ENCODE assay signal across 8 cellular contexts in the genomic region with DNA sequence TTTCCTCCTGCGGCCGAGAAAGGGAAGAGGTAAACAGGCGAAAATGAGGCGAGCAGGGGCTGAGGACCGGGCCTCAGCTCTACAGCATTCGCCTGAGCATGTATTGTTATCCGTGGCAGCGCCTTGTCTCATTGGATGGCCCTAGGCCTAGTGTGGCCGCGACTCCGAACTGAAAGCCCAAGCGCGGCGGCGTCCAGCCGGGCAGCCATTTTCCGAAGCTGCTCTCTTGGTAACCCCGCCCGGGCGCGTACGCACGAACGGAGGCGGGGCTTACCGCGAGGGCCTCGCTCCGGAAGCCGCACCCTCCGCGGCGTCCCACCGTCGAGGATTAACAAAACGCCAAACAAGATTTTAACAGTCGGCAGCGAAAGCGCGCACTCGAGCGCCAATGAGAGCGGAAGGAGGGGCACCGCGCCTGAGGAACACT. TPM values are rescaled to one million over a fixed set of nuclear protein-coding genes. Genes with fewer than 3 reads are reported as not detected.
DNase-seq lines count a peak whose midpoint lies in the region; ATAC-seq, FAIRE-seq and TF ChIP-seq lines count a peak whose summit lies in the region.

No MANE protein-coding gene starts in this region.

- no peak for ATAC-seq in CD4-positive, alpha-beta T cell (ENCODE audit: poor library complexity)
- peak; percentile 86 for ATAC-seq in SK-N-SH treated with all-trans-retinoic acid at 6 μM for 48 hours
- peak; percentile 83; the same call in 2 of the 3 replicates for ATAC-seq in K562

- no peak for TF ChIP-seq RAD21 in K562 (CRISPR knock-in tag; conservative IDR thresholded peaks at IDR 0.05 in 1 of 2, IDR thresholded peaks at IDR 0.05 in 1 of 2)

- no peaks in the 10 kb centered on the region for H3K27me3 ChIP-seq in CD4-positive, alpha-beta T cell (ENCODE audit: control insufficient read depth, insufficient read depth, low read length)
- no peaks in the 10 kb centered on the region for H3K27me3 ChIP-seq in H9 (ENCODE audit: insufficient read depth, low read length)
- H3K27me3 ChIP-seq in K562 (ENCODE audit: control insufficient read depth in 2 of 2, insufficient read depth in 2 of 2, low read length in 2 of 2) = peaks cover 0 to 5% of the 10 kb centered on the region in 2 experiments; a peak in 1 of 5 replicates
- no peaks in the 10 kb centered on the region for H3K27me3 ChIP-seq in keratinocyte (ENCODE audit: control insufficient read depth, extremely low read depth, insufficient read depth, low read length)

- H3K4me1 ChIP-seq in H9 (ENCODE audit: insufficient read depth, low read length) (no peaks in the 10 kb centered on the region), K562 (replicated peaks in 1 of 2; ENCODE audit: control insufficient read depth in 2 of 2, insufficient read depth in 2 of 2, low read length in 2 of 2) (peaks cover 2 to 17% of the 10 kb centered on the region in 2 experiments; a peak in 4 of 5 replicates), keratinocyte (ENCODE audit: control insufficient read depth, extremely low read depth, insufficient read depth, low read length) (peaks cover 13% of the 10 kb centered on the region)

- no peaks in the 10 kb centered on the region for H3K9me1 ChIP-seq in K562 (ENCODE audit: control insufficient read depth, insufficient read depth, low read length)
- H3K9me1 ChIP-seq in keratinocyte (ENCODE audit: control insufficient read depth, extremely low read depth, insufficient read depth, low read length) = no peaks in the 10 kb centered on the region

- H2BK20ac ChIP-seq in H9 (ENCODE audit: low read depth, low read length, poor library complexity, severe bottlenecking) = no peak overlapping the region

- no TSS peak for BruUV-seq in K562 (replicated peaks; lab: Mats Ljungman, UMichigan)

- H3K27ac ChIP-seq in CD4-positive, alpha-beta T cell (ENCODE audit: low read depth, low read length) = peak overlapping the region; percentile 94
- peak overlapping the region; percentile 92 for H3K27ac ChIP-seq in H9 (ENCODE audit: insufficient read length, low read depth, low read length)
- H3K27ac ChIP-seq in K562 (ENCODE audit: extremely low read depth, low read depth, low read length) = peak overlapping the region; percentile 97
- peak overlapping the region; percentile 97 for H3K27ac ChIP-seq in keratinocyte (ENCODE audit: control insufficient read depth, insufficient read depth, low read length)

- CTCF ChIA-PET in CD4-positive, alpha-beta T cell (lab: Charles Lee) = no interaction called here
- CTCF ChIA-PET in K562 (lab: Yijun Ruan, JAX; ENCODE audit: low intra/inter-chr PET ratio) = no interaction called here

- no peak overlapping the region for H4K91ac ChIP-seq in H9 (ENCODE audit: insufficient read length, low read depth, low read length)

- H3K23ac ChIP-seq in H9 (ENCODE audit: insufficient read length, low read depth, low read length) = no peak overlapping the region

- H3K4me3 ChIP-seq in K562 (peak overlapping the region; percentile 89), keratinocyte (ENCODE audit: control insufficient read depth in 2 of 3, extremely low read depth in 1 of 3, insufficient read depth in 2 of 3, low read depth in 1 of 3, low read length in 3 of 3) (peak overlapping the region; percentile 58 to 94 (median 88))

- peak in 8 of 10 experiments; percentile 93 to 97 (median 94) for DNase-seq in CD4-positive, alpha-beta T cell
- DNase-seq in H9 (no peak), K562 (ENCODE audit: extremely low read depth in 1 of 4, low spot score in 3 of 4) (no peak), keratinocyte (ENCODE audit: low read depth, low spot score) (no peak), NCI-H2029 (lab: John Stamatoyannopoulos, UW) (no peak), GF-D8 (lab: John Stamatoyannopoulos, UW) (no peak)
- DNase-seq in stimulated activated CD4-positive, alpha-beta T cell treated with anti-CD3 and anti-CD28 coated beads, Interleukin-2, amount 100 ng/mL, for 24 hours = peak; percentile 94 to 95

- no peaks in the 10 kb centered on the region for H3K9me3 ChIP-seq in CD4-positive, alpha-beta T cell (ENCODE audit: control insufficient read depth, low read length)
- H3K9me3 ChIP-seq in H9 (ENCODE audit: control insufficient read depth, low read depth, low read length) (no peaks in the 10 kb centered on the region), K562 (replicated peaks; ENCODE audit: control insufficient read depth, insufficient read depth, low read depth, low read length) (no peaks in the 10 kb centered on the region), keratinocyte (ENCODE audit: control insufficient read depth, low read depth, low read length) (no peaks in the 10 kb centered on the region)

- peak overlapping the region; percentile 97 for H3K4me3 Mint-ChIP-seq in CD4-positive, alpha-beta T cell
- peak overlapping the region; percentile 85 to 88 for H3K4me3 Mint-ChIP-seq in H9

- H3K56ac ChIP-seq in H9 (ENCODE audit: insufficient read length, low read depth, low read length) = peak overlapping the region; percentile 2

- no peaks in the 10 kb centered on the region for H3K79me1 ChIP-seq in H9 (ENCODE audit: insufficient read depth, low read depth, low read length, poor library complexity, severe bottlenecking)

- peaks cover 42% of the 10 kb centered on the region for H3K4me1 Mint-ChIP-seq in CD4-positive, alpha-beta T cell (ENCODE audit: low read depth)
- peaks cover 15 to 18% of the 10 kb centered on the region in 2 experiments for H3K4me1 Mint-ChIP-seq in H9

- H2AK5ac ChIP-seq in H9 (ENCODE audit: insufficient read length, low read length) = no peak overlapping the region

- H4K8ac ChIP-seq in H9 (replicated peaks; ENCODE audit: insufficient read length, low read depth, low read length) = peak overlapping the region; percentile 6

- H3K36me3 ChIP-seq in K562 (ENCODE audit: control insufficient read depth, insufficient read depth, low read length) (peaks cover 11% of the 10 kb centered on the region; the same call in 2 of the 3 replicates), keratinocyte (ENCODE audit: control insufficient read depth in 2 of 2, extremely low read depth in 1 of 2, insufficient read depth in 2 of 2, low read length in 2 of 2) (peaks cover 0 to 6% of the 10 kb centered on the region in 2 experiments)

- H3K9ac ChIP-seq in H9 (ENCODE audit: extremely low read depth, insufficient read length, low read length) = peak overlapping the region; percentile 94
- H3K9ac ChIP-seq in K562 (ENCODE audit: insufficient read depth in 1 of 2, low read depth in 2 of 2, low read length in 2 of 2) = peak overlapping the region; percentile 97 to 99
- peak overlapping the region; percentile 100 for H3K9ac ChIP-seq in keratinocyte (ENCODE audit: control insufficient read depth, extremely low read depth, insufficient read depth, low read length)

- H2BK5ac ChIP-seq in H9 (ENCODE audit: insufficient read length, low read length) = peak overlapping the region; percentile 32

- POLR2A ChIA-PET in CD4-positive, alpha-beta T cell (lab: Charles Lee) = interaction anchor here (0.6 to 2.5 kb wide), 21 partner anchors 9 to 1359 kb away, joined by 3 to 29 read pairs (median 5); partner anchors contain the start of genes ALG6, ATG4C, DOCK7 and PGM1
- POLR2A ChIA-PET in K562 (lab: Yijun Ruan, JAX) = interaction anchor here (0.6 to 2.9 kb wide), 16 partner anchors 9 to 1387 kb away, joined by 3 to 12 read pairs (median 3); no protein-coding TSS in a partner anchor

- peak overlapping the region; percentile 53 for H4K5ac ChIP-seq in H9 (ENCODE audit: insufficient read length, low read depth, low read length)

- no peak for TF ChIP-seq EP300 in K562 (IDR thresholded peaks at IDR 0.05; ENCODE audit: low read length)

- FAIRE-seq in K562 (lab: Jason Lieb, UNC) (no peak), keratinocyte (lab: Jason Lieb, UNC) (no peak)

- no peak overlapping the region for H2BK15ac ChIP-seq in H9 (ENCODE audit: low read depth, low read length)

- TF ChIP-seq CTCF in CD4-positive, alpha-beta T cell (IDR thresholded peaks at IDR 0.05) = no peak
- TF ChIP-seq CTCF in H9 (conservative IDR thresholded peaks at IDR 0.05) = no peak
- TF ChIP-seq CTCF in K562 (IDR thresholded peaks at IDR 0.05 in 2 of 3, conservative IDR thresholded peaks at IDR 0.05 in 1 of 3; ENCODE audit: insufficient read depth in 2 of 3, low read depth in 1 of 3, low read length in 3 of 3) = no peak
- no peak for TF ChIP-seq CTCF in keratinocyte (optimal IDR thresholded peaks at IDR 0.05 in 1 of 3, IDR thresholded peaks at IDR 0.05 in 1 of 3, conservative IDR thresholded peaks at IDR 0.05 in 1 of 3; ENCODE audit: extremely low read depth in 1 of 3, insufficient read depth in 2 of 3, low read length in 3 of 3)

- H3K18ac ChIP-seq in H9 (ENCODE audit: insufficient read length, low read depth, low read length) = peak overlapping the region; percentile 92

- H3T11ph ChIP-seq in H9 (ENCODE audit: low read length) = no peak overlapping the region

- peak overlapping the region; percentile 99 for H3K27ac Mint-ChIP-seq in CD4-positive, alpha-beta T cell
- H3K27ac Mint-ChIP-seq in H9 = peak overlapping the region; percentile 94 to 100 (median 100)

- in situ Hi-C loops in K562 (cut with MboI) = no loop called here

- H2BK120ac ChIP-seq in H9 (ENCODE audit: low read depth, low read length, poor library complexity, severe bottlenecking) = no peak overlapping the region

- peak overlapping the region; percentile 70 for H3K4me2 ChIP-seq in H9 (ENCODE audit: insufficient read depth, insufficient read length, low read length)
- peak overlapping the region; percentile 92 for H3K4me2 ChIP-seq in K562 (ENCODE audit: insufficient read depth, low read length)
- H3K4me2 ChIP-seq in keratinocyte (ENCODE audit: control insufficient read depth, extremely low read depth, insufficient read depth, low read depth, low read length) = peak overlapping the region; percentile 99

- peaks cover 16% of the 10 kb centered on the region for H3K23me2 ChIP-seq in H9 (ENCODE audit: insufficient read length, low read depth, low read length, poor library complexity, severe bottlenecking)

- H3K4ac ChIP-seq in H9 (ENCODE audit: low read depth, low read length) = no peak overlapping the region; the same call in 1 of the 2 replicates

- intact Hi-C loops in CD4-positive, alpha-beta T cell (cut with DNase I, micrococcal nuclease) = loop anchor here (1.0 to 10.0 kb wide), 8 partner anchors 164 to 1359 kb away; partner anchors contain the start of genes ALG6 (in 1 of the 2), DOCK7 (in 1 of the 2), EFCAB7 (in 1 of the 2) and ITGB3BP (in 1 of the 2)
- intact Hi-C loops in K562 (cut with micrococcal nuclease) = loop anchor here (5.0 kb wide), 1 partner anchor 1384 kb away; no protein-coding TSS in a partner anchor

- no peaks in the 10 kb centered on the region for H3K9me3 Mint-ChIP-seq in CD4-positive, alpha-beta T cell
- no peaks in the 10 kb centered on the region for H3K9me3 Mint-ChIP-seq in H9

- no peak overlapping the region for H2BK12ac ChIP-seq in H9 (ENCODE audit: insufficient read length, low read depth, low read length)

- TF ChIP-seq POLR2A in K562 (conservative IDR thresholded peaks at IDR 0.05) = peak; percentile 97

- peak overlapping the region; percentile 97 for H3K14ac ChIP-seq in H9 (ENCODE audit: insufficient read depth, low read length)

- H3K27me3 Mint-ChIP-seq in CD4-positive, alpha-beta T cell = no peaks in the 10 kb centered on the region
- peaks cover 3% of the 10 kb centered on the region; the same call in 1 of the 2 replicates for H3K27me3 Mint-ChIP-seq in H9 (ENCODE audit: low read depth)

- peaks cover 22% of the 10 kb centered on the region for H3K79me2 ChIP-seq in H9 (ENCODE audit: insufficient read depth, low read length)
- H3K79me2 ChIP-seq in K562 (ENCODE audit: control insufficient read depth, insufficient read depth, low read length) = peaks cover 50% of the 10 kb centered on the region
- H3K79me2 ChIP-seq in keratinocyte (ENCODE audit: control insufficient read depth, insufficient read depth, low read length) = peaks cover 40% of the 10 kb centered on the region

- no peaks in the 10 kb centered on the region for H4K20me1 ChIP-seq in H9 (ENCODE audit: control insufficient read depth, insufficient read depth, insufficient read length)
- peaks cover 6% of the 10 kb centered on the region; the same call in 1 of the 2 replicates for H4K20me1 ChIP-seq in K562 (replicated peaks; ENCODE audit: control insufficient read depth, insufficient read depth, low read length)
- peaks cover 2% of the 10 kb centered on the region for H4K20me1 ChIP-seq in keratinocyte (ENCODE audit: control insufficient read depth, extremely low read depth, insufficient read depth, low read length)

- WGBS in H9 (ENCODE audit: extremely low coverage, insufficient read length, low lambda C conversion rate) = no CpG with 5 or more reads among the region's 45 CpGs
- under 1% methylated on average over 44 of the region's 45 CpGs for WGBS in K562 (ENCODE audit: insufficient coverage, low coverage, missing lambda C conversion rate)

- H3K36me3 Mint-ChIP-seq in CD4-positive, alpha-beta T cell (ENCODE audit: low read depth) = peaks cover 36% of the 10 kb centered on the region
- peaks cover 2 to 12% (median 10%) of the 10 kb centered on the region in 3 experiments for H3K36me3 Mint-ChIP-seq in H9 (ENCODE audit: insufficient read depth in 1 of 3, low read depth in 3 of 3)

- dilution Hi-C loops in keratinocyte (cut with MboI; ENCODE audit: extremely low pct_ligation_motif_present, low sequenced_read_pairs) = no loop called here

- H2AFZ ChIP-seq in H9 (ENCODE audit: low read length) (no peak overlapping the region), K562 (ENCODE audit: low read depth, low read length) (peak overlapping the region; percentile 81), keratinocyte (ENCODE audit: control insufficient read depth, low read length) (peak overlapping the region; percentile 88)

RNA-seq across cellular contexts. Expression of gene USP1, which starts 0.8 kb away (rescaled TPM):
- total RNA-seq in CD4-positive, alpha-beta T cell = 10 to 100 TPM; 26.2 to 28.3 TPM
- 62.2 and 64.6 TPM in 2 replicates for total RNA-seq in H9 (2021)
- total RNA-seq in K562 (2011; cell fraction: chromatin; rRNA removed; ENCODE audit: low replicate concordance) = 6.1 and 33.1 TPM in 2 replicates
- total RNA-seq in K562 (2011; cell fraction: nucleolus; rRNA removed) = 6.6 and 6.7 TPM in 2 replicates
- total RNA-seq in K562 (2011; cell fraction: nucleoplasm; rRNA removed) = 13.1 and 21.0 TPM in 2 replicates
- total RNA-seq in K562 (2014; rRNA removed) = 50.5 and 51.7 TPM in 2 replicates
- 87.9 and 109 TPM in 2 replicates for total RNA-seq in K562 (2014; rRNA removed; fragmentation: Illumina TruSeq; extraction: Trizol)
- total RNA-seq in K562 (2015; rRNA removed; fragmentation: Illumina TruSeq; extraction: Trizol) = 80.6 and 85.8 TPM in 2 replicates
- 52.4 and 59.4 TPM in 2 replicates for total RNA-seq in K562 (2021)
- 21.1 and 30.6 TPM in 2 replicates for polyA plus RNA-seq in K562 (2011; rRNA removed)
- 6.6 and 8.9 TPM in 2 replicates for polyA plus RNA-seq in K562 (2011; cell fraction: cytosol; rRNA removed)
- 6.4 and 8.3 TPM in 2 replicates for polyA plus RNA-seq in K562 (2011; cell fraction: nucleus; rRNA removed)
- 36.8 and 39.4 TPM in 2 replicates for polyA plus RNA-seq in K562 (2012)
- polyA plus RNA-seq in K562 (2014; fragmentation: Illumina TruSeq; extraction: Trizol) = 63.1 and 66.5 TPM in 2 replicates
- polyA plus RNA-seq in K562 (2014; fragmentation: Nextera tagmentation; extraction: Ambion mirVana) = 10 to 100 TPM; 27.3 to 29.8 TPM
- polyA plus RNA-seq in K562 (2014; rRNA removed) = 33.5 and 36.2 TPM in 2 replicates
- polyA minus RNA-seq in K562 (2011; rRNA and poly(A)+ RNA removed) = 37.4 and 48.2 TPM in 2 replicates
- 20.0 and 23.4 TPM in 2 replicates for polyA minus RNA-seq in K562 (2011; cell fraction: cytosol; rRNA and poly(A)+ RNA removed)
- 8.1 and 13.9 TPM in 2 replicates for polyA minus RNA-seq in K562 (2011; cell fraction: nucleus; rRNA and poly(A)+ RNA removed)
- 3.2 to 12.0 TPM (median 8.1 TPM) in 3 replicates for polyA plus RNA-seq in keratinocyte
- polyA plus RNA-seq in keratinocyte (2011; ENCODE audit: low read depth) = 16.4 TPM
- polyA plus RNA-seq in keratinocyte (2011; cell fraction: cytosol; rRNA removed) = 3.5 and 7.3 TPM in 2 replicates
- polyA plus RNA-seq in keratinocyte (2011; cell fraction: nucleus; rRNA removed) = 3.0 and 4.8 TPM in 2 replicates
- 9.0 and 12.9 TPM in 2 replicates for polyA plus RNA-seq in keratinocyte (2012; ENCODE audit: low replicate concordance)
- polyA minus RNA-seq in keratinocyte = 1.6 to 7.9 TPM (median 1.9 TPM) in 3 replicates
- 2.7 TPM for polyA minus RNA-seq in keratinocyte (2011; cell fraction: cytosol; rRNA and poly(A)+ RNA removed)
- polyA minus RNA-seq in keratinocyte (2011; cell fraction: nucleus; rRNA and poly(A)+ RNA removed) = 2.0 and 3.6 TPM in 2 replicates

Comparison
In these comparisons a context has a peak if more than half of its experiments do, and no peak if none do; other contexts are left out.
1. DNase-seq: peak in CD4-positive, alpha-beta T cell (8 of 10) and stimulated activated CD4-positive, alpha-beta T cell treated with anti-CD3 and anti-CD28 coated beads, Interleukin-2, amount 100 ng/mL, for 24 hours (2 of 2); none in H9 (single experiment), K562 (0 of 4), keratinocyte (single experiment), NCI-H2029 (single experiment) and GF-D8 (single experiment).
2. Peak in every context shown above with its lines, with median percentiles within 50 percentile points of each other: H3K27ac ChIP-seq, H3K4me2 ChIP-seq and H3K9ac ChIP-seq.